2 cellular contexts compared by ENCODE assay signal in the genomic region with DNA sequence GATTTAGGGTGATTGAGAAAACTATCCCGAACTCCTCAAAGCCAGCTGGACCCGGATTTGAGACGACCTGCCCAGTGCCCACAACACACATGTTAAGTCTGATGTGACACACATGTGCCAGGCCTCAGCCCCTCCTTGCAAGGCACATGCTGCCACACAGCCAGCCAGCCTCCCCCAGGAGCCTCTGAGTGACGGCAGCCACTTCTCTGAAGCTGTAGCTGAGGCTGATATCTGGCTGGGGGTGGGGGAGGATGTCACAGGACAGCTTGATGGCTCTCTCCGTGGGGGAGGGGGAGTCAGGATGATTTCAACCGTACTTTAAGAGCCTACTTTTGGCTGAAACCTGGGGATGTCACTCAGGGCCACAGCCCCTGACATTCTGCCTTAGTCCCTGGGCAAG.
TF ChIP-seq lines count a peak whose summit lies in the region.

No MANE protein-coding gene starts in this region.

TF ChIP-seq in HEK293, 187 proteins besides CTCF, POLR2A, EP300 and RAD21:
- TF ChIP-seq TRIM28 (IDR thresholded peaks at IDR 0.05; ENCODE audit: borderline replicate concordance, low read length) (no peak), ZNF76 (tag by site-specific recombination; IDR thresholded peaks at IDR 0.05; ENCODE audit: borderline replicate concordance, low read depth) (no peak), GLIS1 (tag by site-specific recombination; IDR thresholded peaks at IDR 0.05) (peak; percentile 54; the same call in 1 of the 2 replicates), ZFHX2 (tag by site-specific recombination; conservative IDR thresholded peaks at IDR 0.05) (0 out of 2 replicates have a peak, but pooled peaks have one; percentile 6)

TF ChIP-seq in K562, 482 proteins besides CTCF, POLR2A, EP300 and RAD21:
- TF ChIP-seq PKNOX1 (IDR thresholded peaks at IDR 0.05) (peak; percentile 82), CREB5 (CRISPR knock-in tag; IDR thresholded peaks at IDR 0.05) (no peak), MTA2 (IDR thresholded peaks at IDR 0.05; ENCODE audit: low read depth) (no peak), ZKSCAN3 (CRISPR knock-in tag; IDR thresholded peaks at IDR 0.05) (no peak), MBD2 (IDR thresholded peaks at IDR 0.05; ENCODE audit: borderline replicate concordance, low read depth) (no peak), FOSL1 (tag; conservative IDR thresholded peaks at IDR 0.05) (no peak), RNF219 (CRISPR knock-in tag; IDR thresholded peaks at IDR 0.05) (no peak), KDM1A (IDR thresholded peaks at IDR 0.05) (peak in 1 of 2 experiments; percentile 31; a peak in 1 of 4 replicates), BHLHE40 (IDR thresholded peaks at IDR 0.05; ENCODE audit: low read length) (0 out of 2 replicates have a peak, but pooled peaks have one; percentile 13), SRF (CRISPR knock-in tag; IDR thresholded peaks at IDR 0.05) (no peak), SMARCA4 (IDR thresholded peaks at IDR 0.05) (no peak), TFE3 (CRISPR knock-in tag; IDR thresholded peaks at IDR 0.05) (no peak), SP2 (IDR thresholded peaks at IDR 0.05; ENCODE audit: extremely low read depth, low read depth, low read length, poor library complexity, severe bottlenecking) (no peak), ZNF175 (CRISPR knock-in tag; IDR thresholded peaks at IDR 0.05; ENCODE audit: low read depth) (no peak), SRSF1 (IDR thresholded peaks at IDR 0.05; ENCODE audit: low read depth, low read length) (no peak), CCNT2 (IDR thresholded peaks at IDR 0.05; ENCODE audit: borderline replicate concordance, extremely low read depth, insufficient read length, low read depth, low read length) (no peak), SIN3A (IDR thresholded peaks at IDR 0.05; ENCODE audit: borderline replicate concordance in 2 of 2, control insufficient read depth in 1 of 2, low read depth in 2 of 2, low read length in 2 of 2) (no peak), CTBP1 (IDR thresholded peaks at IDR 0.05; ENCODE audit: borderline replicate concordance) (no peak), ILK (tag; IDR thresholded peaks at IDR 0.05; ENCODE audit: borderline replicate concordance, low read depth) (no peak), FOXK2 (conservative IDR thresholded peaks at IDR 0.05 in 1 of 2, IDR thresholded peaks at IDR 0.05 in 1 of 2; ENCODE audit: low read depth in 2 of 2) (no peak), NR2C2 (CRISPR knock-in tag; IDR thresholded peaks at IDR 0.05) (no peak), NR2C2 (tag; IDR thresholded peaks at IDR 0.05) (no peak), TGIF2 (CRISPR knock-in tag; IDR thresholded peaks at IDR 0.05) (no peak), POLR3G (IDR thresholded peaks at IDR 0.05; ENCODE audit: extremely low read depth, insufficient read length, insufficient replicate concordance) (no peak), MEIS2 (IDR thresholded peaks at IDR 0.05; ENCODE audit: partially characterized antibody) (peak; percentile 33)
- TF ChIP-seq, protein P1, sequence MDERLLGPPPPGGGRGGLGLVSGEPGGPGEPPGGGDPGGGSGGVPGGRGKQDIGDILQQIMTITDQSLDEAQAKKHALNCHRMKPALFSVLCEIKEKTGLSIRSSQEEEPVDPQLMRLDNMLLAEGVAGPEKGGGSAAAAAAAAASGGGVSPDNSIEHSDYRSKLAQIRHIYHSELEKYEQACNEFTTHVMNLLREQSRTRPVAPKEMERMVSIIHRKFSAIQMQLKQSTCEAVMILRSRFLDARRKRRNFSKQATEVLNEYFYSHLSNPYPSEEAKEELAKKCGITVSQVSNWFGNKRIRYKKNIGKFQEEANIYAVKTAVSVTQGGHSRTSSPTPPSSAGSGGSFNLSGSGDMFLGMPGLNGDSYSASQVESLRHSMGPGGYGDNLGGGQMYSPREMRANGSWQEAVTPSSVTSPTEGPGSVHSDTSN (CRISPR knock-in tag; IDR thresholded peaks at IDR 0.05; ENCODE audit: low read depth), result no peak
- TF ChIP-seq, protein P1 (tag; conservative IDR thresholded peaks at IDR 0.05; ENCODE audit: low read depth), result peak; percentile 45; the same call in 1 of the 2 replicates
